In the genomic region with DNA sequence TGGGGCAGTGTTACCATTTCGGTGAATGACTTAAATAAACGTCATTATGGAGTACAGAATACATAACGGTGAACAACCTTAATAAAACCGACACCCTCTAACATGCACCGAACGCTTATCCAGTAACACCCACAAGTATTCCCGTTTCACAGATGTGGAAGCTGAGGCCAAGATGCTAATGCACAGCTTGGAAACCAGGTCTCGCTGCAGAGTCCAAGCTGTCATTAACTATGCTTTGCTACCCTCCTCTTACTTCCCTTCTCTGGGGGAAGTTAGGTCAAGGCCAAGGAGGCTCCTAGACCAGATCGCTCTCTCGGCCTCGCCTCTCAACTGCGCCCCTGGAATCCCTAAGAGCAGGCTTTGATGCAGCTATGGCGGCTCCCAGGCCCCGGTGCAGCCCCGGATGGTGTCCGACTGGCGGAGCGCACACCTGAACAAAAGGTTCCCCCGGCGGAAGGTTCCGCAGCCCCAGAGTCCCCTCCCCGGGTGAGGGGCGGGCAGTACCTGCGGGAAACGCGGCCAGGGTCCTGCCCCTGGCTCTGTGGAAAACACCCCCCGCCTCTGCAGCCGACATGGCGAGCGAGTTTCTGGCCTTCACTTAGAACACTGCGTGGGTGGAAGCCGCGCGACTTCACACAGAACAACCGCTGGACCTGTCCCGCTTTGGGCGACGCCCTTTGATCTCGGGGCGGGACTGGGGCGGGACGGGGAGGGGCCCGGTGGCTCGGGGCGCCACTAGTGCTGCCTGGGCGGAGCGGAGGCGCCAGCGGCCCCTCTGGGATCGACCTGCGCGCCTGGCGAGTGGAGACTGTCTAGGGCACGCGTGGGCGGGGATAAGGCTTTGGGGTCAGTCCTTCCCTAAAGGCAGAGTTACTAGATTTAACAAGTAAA, we compare ENCODE assay signal across 8 cellular contexts. TPM values are rescaled to one million over a fixed set of nuclear protein-coding genes. Genes with fewer than 3 reads are reported as not detected.
DNase-seq lines count a peak whose midpoint lies in the region; ATAC-seq and TF ChIP-seq lines count a peak whose summit lies in the region.

CPPED1 (minus strand) TSS at position 685 of the 891 bp plus-strand sequence; CDS start at position 574, 111 bp downstream.

- H3K4me3 Mint-ChIP-seq in T-helper 17 cell, result peak within 1 kb of the TSS; percentile 93

- peaks cover 5% of the 10 kb centered on the region for H3K36me3 Mint-ChIP-seq in T-helper 17 cell (ENCODE audit: low read depth)

- peaks cover 11% of the 10 kb centered on the region for H3K27me3 ChIP-seq in left ventricle myocardium inferior (ENCODE audit: low read depth)
- no peaks in the 10 kb centered on the region for H3K27me3 ChIP-seq in prostate gland (replicated peaks; ENCODE audit: insufficient read depth)
- H3K27me3 ChIP-seq in upper lobe of right lung, result no peaks in the 10 kb centered on the region

- DNase-seq in NCI-H146 (lab: John Stamatoyannopoulos, UW) (peak; percentile 96), T-helper 17 cell (peak; percentile 81 to 95 (median 82)), amygdala (lab: John Stamatoyannopoulos, UW) (peak; percentile 29 to 96 (median 84)), left ventricle myocardium inferior (peak; percentile 95), prostate gland (ENCODE audit: low spot score) (peak; percentile 74), upper lobe of right lung (peak; percentile 98)

- no peaks in the 10 kb centered on the region for H3K27me3 Mint-ChIP-seq in T-helper 17 cell

- H3K4me1 Mint-ChIP-seq in T-helper 17 cell, result peaks cover 17% of the 10 kb centered on the region

- TF ChIP-seq CTCF in GM12875 (IDR thresholded peaks at IDR 0.05; ENCODE audit: borderline replicate concordance, insufficient read depth, low read depth, low read length) (no peak), left ventricle myocardium inferior (IDR thresholded peaks at IDR 0.05; ENCODE audit: borderline replicate concordance) (no peak), prostate gland (IDR thresholded peaks at IDR 0.05) (peak in 1 of 4 experiments; percentile 6), upper lobe of right lung (IDR thresholded peaks at IDR 0.05) (no peak)

- WGBS in prostate gland, result 5% methylated on average over 51 of the region's 56 CpGs

- H3K4me3 ChIP-seq in GM12875 (ENCODE audit: low read depth, low read length), result peak within 1 kb of the TSS; percentile 31
- H3K4me3 ChIP-seq in left ventricle myocardium inferior, result peak within 1 kb of the TSS; percentile 75
- H3K4me3 ChIP-seq in prostate gland, result peak within 1 kb of the TSS; percentile 37 to 67
- peak within 1 kb of the TSS; percentile 81 for H3K4me3 ChIP-seq in upper lobe of right lung

- intact Hi-C loops in left ventricle myocardium inferior (cut with micrococcal nuclease) (no loop called here), prostate gland (cut with DNase I) (no loop called here), upper lobe of right lung (cut with DNase I) (no loop called here)

- TF ChIP-seq POLR2A in prostate gland (IDR thresholded peaks at IDR 0.05), result no peak

- H3K4me1 ChIP-seq in left ventricle myocardium inferior (peaks cover 21% of the 10 kb centered on the region), prostate gland (replicated peaks) (no peaks in the 10 kb centered on the region), upper lobe of right lung (peaks cover 18% of the 10 kb centered on the region)

- H3K27ac ChIP-seq in left ventricle myocardium inferior (replicated peaks) (peak within 1 kb of the TSS; percentile 91), prostate gland (peak within 1 kb of the TSS; percentile 79 to 87), upper lobe of right lung (peak within 1 kb of the TSS; percentile 89)

- ATAC-seq in HG02759 (IDR thresholded peaks at IDR 0.05; ENCODE audit: unreplicated experiment) (peak; percentile 86), T-helper 17 cell (peak; percentile 93), upper lobe of right lung (peak; percentile 98)

- H3K36me3 ChIP-seq in left ventricle myocardium inferior (no peaks in the 10 kb centered on the region), prostate gland (no peaks in the 10 kb centered on the region), upper lobe of right lung (no peaks in the 10 kb centered on the region)

- H3K9me3 ChIP-seq in T-helper 17 cell (ENCODE audit: control insufficient read depth, low read length, poor library complexity, severe bottlenecking), result no peaks in the 10 kb centered on the region
- H3K9me3 ChIP-seq in left ventricle myocardium inferior (replicated peaks), result no peaks in the 10 kb centered on the region
- H3K9me3 ChIP-seq in prostate gland, result no peaks in the 10 kb centered on the region
- no peaks in the 10 kb centered on the region for H3K9me3 ChIP-seq in upper lobe of right lung

- peak within 1 kb of the TSS; percentile 98 for H3K27ac Mint-ChIP-seq in T-helper 17 cell

RNA-seq across cellular contexts. Expression of gene CPPED1, which starts in this region (rescaled TPM):
- 10 to 100 TPM in 1 of 2 donors, 1 to 10 TPM in 1; 8.7 to 10.1 TPM for total RNA-seq in T-helper 17 cell
- total RNA-seq in left ventricle myocardium inferior, result 12.4 TPM
- total RNA-seq in prostate gland, result 10 to 100 TPM; 24.8 to 61.0 TPM
- 20.1 TPM for total RNA-seq in upper lobe of right lung

Comparison
In these comparisons a context has a peak if more than half of its experiments do, and no peak if none do; other contexts are left out.
1. Peak in every context shown above with its lines: DNase-seq, ATAC-seq, H3K4me3 ChIP-seq and H3K27ac ChIP-seq.
2. H3K4me3 ChIP-seq: peak in every context shown above with its lines; median percentile 81 in upper lobe of right lung; 75 in left ventricle myocardium inferior; 52 in prostate gland; 31 in GM12875.